ENCODE assay signal across 1 cellular context in the genomic region with DNA sequence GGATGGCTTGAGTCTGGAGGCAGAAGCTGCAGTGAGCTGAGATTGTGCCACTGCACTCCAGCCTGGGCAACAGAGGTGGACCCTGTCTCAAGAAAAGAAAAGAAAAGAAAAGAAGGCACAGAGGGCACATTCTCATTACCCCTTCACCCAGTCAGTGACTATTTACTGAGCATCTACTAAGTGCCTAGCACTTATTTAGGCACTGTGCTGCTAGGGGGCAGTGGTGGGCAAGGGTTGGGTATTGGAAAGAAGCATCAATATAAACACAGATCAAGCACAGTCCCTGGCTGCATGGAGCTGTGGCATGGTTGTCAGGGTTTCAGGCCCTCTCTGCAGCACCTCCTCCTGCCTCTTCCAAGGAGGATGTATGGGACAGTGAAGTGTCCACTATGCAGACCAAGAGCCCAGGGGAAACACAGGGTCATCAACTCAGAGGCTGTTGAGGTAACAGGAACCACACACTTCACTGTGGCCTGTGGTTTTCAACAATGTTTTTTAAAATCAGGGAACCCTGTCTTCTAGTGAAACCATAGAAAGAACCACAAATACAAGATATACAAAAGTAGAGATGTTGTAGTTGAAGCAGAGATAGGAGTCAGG.
TF ChIP-seq lines count a peak whose summit lies in the region.

No MANE protein-coding gene starts in this region.

TF ChIP-seq in GM12878, 131 proteins besides CTCF, POLR2A, EP300 and RAD21 (continued from another document):
- TF ChIP-seq, protein P1, sequence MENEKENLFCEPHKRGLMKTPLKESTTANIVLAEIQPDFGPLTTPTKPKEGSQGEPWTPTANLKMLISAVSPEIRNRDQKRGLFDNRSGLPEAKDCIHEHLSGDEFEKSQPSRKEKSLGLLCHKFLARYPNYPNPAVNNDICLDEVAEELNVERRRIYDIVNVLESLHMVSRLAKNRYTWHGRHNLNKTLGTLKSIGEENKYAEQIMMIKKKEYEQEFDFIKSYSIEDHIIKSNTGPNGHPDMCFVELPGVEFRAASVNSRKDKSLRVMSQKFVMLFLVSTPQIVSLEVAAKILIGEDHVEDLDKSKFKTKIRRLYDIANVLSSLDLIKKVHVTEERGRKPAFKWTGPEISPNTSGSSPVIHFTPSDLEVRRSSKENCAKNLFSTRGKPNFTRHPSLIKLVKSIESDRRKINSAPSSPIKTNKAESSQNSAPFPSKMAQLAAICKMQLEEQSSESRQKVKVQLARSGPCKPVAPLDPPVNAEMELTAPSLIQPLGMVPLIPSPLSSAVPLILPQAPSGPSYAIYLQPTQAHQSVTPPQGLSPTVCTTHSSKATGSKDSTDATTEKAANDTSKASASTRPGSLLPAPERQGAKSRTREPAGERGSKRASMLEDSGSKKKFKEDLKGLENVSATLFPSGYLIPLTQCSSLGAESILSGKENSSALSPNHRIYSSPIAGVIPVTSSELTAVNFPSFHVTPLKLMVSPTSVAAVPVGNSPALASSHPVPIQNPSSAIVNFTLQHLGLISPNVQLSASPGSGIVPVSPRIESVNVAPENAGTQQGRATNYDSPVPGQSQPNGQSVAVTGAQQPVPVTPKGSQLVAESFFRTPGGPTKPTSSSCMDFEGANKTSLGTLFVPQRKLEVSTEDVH (IDR thresholded peaks at IDR 0.05; ENCODE audit: low read depth, partially characterized antibody), result no peak
- TF ChIP-seq, protein P2, sequence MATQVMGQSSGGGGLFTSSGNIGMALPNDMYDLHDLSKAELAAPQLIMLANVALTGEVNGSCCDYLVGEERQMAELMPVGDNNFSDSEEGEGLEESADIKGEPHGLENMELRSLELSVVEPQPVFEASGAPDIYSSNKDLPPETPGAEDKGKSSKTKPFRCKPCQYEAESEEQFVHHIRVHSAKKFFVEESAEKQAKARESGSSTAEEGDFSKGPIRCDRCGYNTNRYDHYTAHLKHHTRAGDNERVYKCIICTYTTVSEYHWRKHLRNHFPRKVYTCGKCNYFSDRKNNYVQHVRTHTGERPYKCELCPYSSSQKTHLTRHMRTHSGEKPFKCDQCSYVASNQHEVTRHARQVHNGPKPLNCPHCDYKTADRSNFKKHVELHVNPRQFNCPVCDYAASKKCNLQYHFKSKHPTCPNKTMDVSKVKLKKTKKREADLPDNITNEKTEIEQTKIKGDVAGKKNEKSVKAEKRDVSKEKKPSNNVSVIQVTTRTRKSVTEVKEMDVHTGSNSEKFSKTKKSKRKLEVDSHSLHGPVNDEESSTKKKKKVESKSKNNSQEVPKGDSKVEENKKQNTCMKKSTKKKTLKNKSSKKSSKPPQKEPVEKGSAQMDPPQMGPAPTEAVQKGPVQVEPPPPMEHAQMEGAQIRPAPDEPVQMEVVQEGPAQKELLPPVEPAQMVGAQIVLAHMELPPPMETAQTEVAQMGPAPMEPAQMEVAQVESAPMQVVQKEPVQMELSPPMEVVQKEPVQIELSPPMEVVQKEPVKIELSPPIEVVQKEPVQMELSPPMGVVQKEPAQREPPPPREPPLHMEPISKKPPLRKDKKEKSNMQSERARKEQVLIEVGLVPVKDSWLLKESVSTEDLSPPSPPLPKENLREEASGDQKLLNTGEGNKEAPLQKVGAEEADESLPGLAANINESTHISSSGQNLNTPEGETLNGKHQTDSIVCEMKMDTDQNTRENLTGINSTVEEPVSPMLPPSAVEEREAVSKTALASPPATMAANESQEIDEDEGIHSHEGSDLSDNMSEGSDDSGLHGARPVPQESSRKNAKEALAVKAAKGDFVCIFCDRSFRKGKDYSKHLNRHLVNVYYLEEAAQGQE (IDR thresholded peaks at IDR 0.05; ENCODE audit: low read depth, low read length), result no peak
- no peak for TF ChIP-seq SIX5 (IDR thresholded peaks at IDR 0.05; ENCODE audit: low read depth, low read length, severe bottlenecking)
